ENCODE assay signal across 1 cellular context in genomic region chr9:133853331-133853730, GRCh38.
TF ChIP-seq lines count a peak whose summit lies in the region.

No MANE protein-coding gene starts in this region.

TF ChIP-seq in H1, 55 proteins besides CTCF, POLR2A, EP300 and RAD21:
- no peak for TF ChIP-seq YY1 (IDR thresholded peaks at IDR 0.05; ENCODE audit: low read depth, low read length)
- no peak for TF ChIP-seq GTF2F1 (IDR thresholded peaks at IDR 0.05; ENCODE audit: borderline replicate concordance, low read depth, low read length)
- no peak for TF ChIP-seq BACH1 (IDR thresholded peaks at IDR 0.05; ENCODE audit: low read length)
- TF ChIP-seq NANOG (IDR thresholded peaks at IDR 0.05; ENCODE audit: insufficient read depth, low read depth, low read length, poor library complexity, severe bottlenecking), result no peak
- no peak for TF ChIP-seq NRF1 (IDR thresholded peaks at IDR 0.05; ENCODE audit: low read depth, low read length)
- no peak for TF ChIP-seq HDAC2 (IDR thresholded peaks at IDR 0.05; ENCODE audit: borderline replicate concordance in 1 of 2, low read depth in 2 of 2, low read length in 2 of 2)
- TF ChIP-seq TCF12 (IDR thresholded peaks at IDR 0.05; ENCODE audit: low read depth, low read length), result no peak
- TF ChIP-seq JUND (IDR thresholded peaks at IDR 0.05; ENCODE audit: low read length), result no peak
- no peak for TF ChIP-seq CTBP2 (IDR thresholded peaks at IDR 0.05; ENCODE audit: borderline replicate concordance, insufficient read depth, insufficient read length, low read length)
- no peak for TF ChIP-seq TAF7 (optimal IDR thresholded peaks at IDR 0.05; ENCODE audit: borderline replicate concordance, low read depth, low read length)
- no peak for TF ChIP-seq SUZ12 (IDR thresholded peaks at IDR 0.05; ENCODE audit: low read length)
- no peak for TF ChIP-seq PHF8 (conservative IDR thresholded peaks at IDR 0.05; ENCODE audit: low read depth, low read length)
- TF ChIP-seq FOSL1 (IDR thresholded peaks at IDR 0.05; ENCODE audit: insufficient read depth, low read depth, low read length), result no peak
- no peak for TF ChIP-seq TAF1 (IDR thresholded peaks at IDR 0.05; ENCODE audit: low read depth, low read length)
- TF ChIP-seq POU5F1 (IDR thresholded peaks at IDR 0.05; ENCODE audit: low read depth, low read length), result no peak
- no peak for TF ChIP-seq CEBPB (IDR thresholded peaks at IDR 0.05; ENCODE audit: low read depth, low read length)
- TF ChIP-seq RBBP5 (IDR thresholded peaks at IDR 0.05; ENCODE audit: borderline replicate concordance, low read depth, low read length), result no peak
